Comparison of ENCODE assay signal across 28 cellular contexts in the genomic region with DNA sequence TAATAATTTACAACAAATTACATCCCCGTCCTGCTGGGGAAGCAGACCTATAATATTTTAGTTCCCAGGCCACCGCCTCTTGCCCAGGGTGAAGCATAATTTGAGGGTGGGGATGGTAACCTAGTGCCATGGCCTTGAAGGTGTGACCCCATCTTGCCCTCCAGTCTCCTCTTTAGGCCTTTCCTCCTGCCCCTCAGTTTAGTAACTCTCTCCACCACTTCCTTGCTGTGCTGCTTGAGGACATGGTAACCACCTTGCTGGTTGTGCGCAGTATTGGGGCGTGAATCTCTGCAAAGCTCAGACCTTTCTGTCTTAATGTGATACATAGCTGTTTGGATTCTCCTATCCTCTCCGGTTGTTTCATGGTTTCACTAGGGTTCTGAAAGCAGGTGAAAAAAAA. TPM values are rescaled to one million over a fixed set of nuclear protein-coding genes. Genes with fewer than 3 reads are reported as not detected.
A peak's percentile ranks its signal among the peaks of the same experiment; 100 is the strongest.
DNase-seq lines count a peak whose midpoint lies in the region; ATAC-seq, FAIRE-seq and TF ChIP-seq lines count a peak whose summit lies in the region.
"Had no signal": no experiment of that assay in that cellular context is flagged by ENCODE, and none has a peak within 500 bp of the region (broad histone marks: within the 10 kb centered on the region; RNA-seq: fewer than 3 reads in every experiment).

No MANE protein-coding gene starts in this region.

- H3K9me3 ChIP-seq in K562 (replicated peaks; ENCODE audit: control insufficient read depth, insufficient read depth, low read depth, low read length) (peaks cover under 1% of the 10 kb centered on the region; the same call in 1 of the 2 replicates), mesenchymal stem cell (ENCODE audit: control insufficient read depth, low read length) (no peaks in the 10 kb centered on the region), aorta (ENCODE audit: control insufficient read depth, low read length) (no peaks in the 10 kb centered on the region)
- H3K9me3 ChIP-seq: A549, ascending aorta, testis had no signal

- H4K8ac ChIP-seq in mesenchymal stem cell (ENCODE audit: low read length): no peak overlapping the region

- peak overlapping the region in 1 of 2 experiments; percentile 54 for H3K18ac ChIP-seq in mesenchymal stem cell (ENCODE audit: low read depth in 1 of 2, low read length in 2 of 2)

- H3K27ac Mint-ChIP-seq in stimulated activated naive CD8-positive, alpha-beta T cell treated with anti-CD3 and anti-CD28 coated beads, Interleukin-15, Interleukin-2, amounts not matched to agents 100 ng/mL and 50 ng/mL, for 24 hours: peak overlapping the region; percentile 52
- no peak overlapping the region for H3K27ac Mint-ChIP-seq in stimulated activated naive CD8-positive, alpha-beta T cell treated with anti-CD3 and anti-CD28 coated beads, Interleukin-15, amount 100 ng/mL, for 72 hours
- H3K27ac Mint-ChIP-seq: activated naive CD8-positive, alpha-beta T cell; natural killer cell had no signal

- no peak for DNase-seq in stimulated activated naive CD8-positive, alpha-beta T cell treated with anti-CD3 and anti-CD28 coated beads, Interleukin-15, amount 100 ng/mL, for 72 hours
- DNase-seq in K562 (ENCODE audit: extremely low read depth in 1 of 4, low spot score in 3 of 4): no peak
- no peak for DNase-seq in mesenchymal stem cell
- DNase-seq in aorta: no peak
- no peak for DNase-seq in HUDEP-2 (lab: John Stamatoyannopoulos, UW; ENCODE audit: unreplicated experiment in 76 of 76)
- DNase-seq: activated CD4-positive, alpha-beta T cell treated with anti-CD3 and anti-CD28 coated beads for 48 hours; effector CD8-positive, alpha-beta T cell; erythroblast; foreskin fibroblast; GOT3; kidney; MM.1S; natural killer cell; NCI-H1105 treated with DMSO at 0.1 percent for 48 hours; NCI-H187 treated with DMSO at 0.1 percent for 48 hours; NCI-H2171; OCI-M1; stimulated activated naive CD4-positive, alpha-beta T cell treated with Interleukin-2 at 50 U/mL for 16 hours; testis had no signal

- TF ChIP-seq RAD21 in K562 (CRISPR knock-in tag; conservative IDR thresholded peaks at IDR 0.05 in 1 of 2, IDR thresholded peaks at IDR 0.05 in 1 of 2): no peak

- peaks cover 91% of the 10 kb centered on the region for H3K4me1 Mint-ChIP-seq in stimulated activated naive CD8-positive, alpha-beta T cell treated with anti-CD3 and anti-CD28 coated beads, Interleukin-15, Interleukin-2, amounts not matched to agents 100 ng/mL and 50 ng/mL, for 24 hours (ENCODE audit: low read depth)
- peaks cover 83% of the 10 kb centered on the region for H3K4me1 Mint-ChIP-seq in stimulated activated naive CD8-positive, alpha-beta T cell treated with anti-CD3 and anti-CD28 coated beads, Interleukin-15, amount 100 ng/mL, for 72 hours

- H3K36me3 ChIP-seq in K562 (ENCODE audit: control insufficient read depth, insufficient read depth, low read length): peaks cover 19% of the 10 kb centered on the region
- H3K36me3 ChIP-seq in mesenchymal stem cell (ENCODE audit: control insufficient read depth in 1 of 2, insufficient read depth in 2 of 2, low read depth in 1 of 2, low read length in 2 of 2): peaks cover 0 to 42% of the 10 kb centered on the region in 2 experiments
- no peaks in the 10 kb centered on the region for H3K36me3 ChIP-seq in aorta (ENCODE audit: control insufficient read depth in 1 of 2, insufficient read depth in 2 of 2, low read length in 1 of 2)
- H3K36me3 ChIP-seq: ascending aorta had no signal

- FAIRE-seq in K562 (lab: Jason Lieb, UNC): no peak
- FAIRE-seq: A549, kidney had no signal

- no peak overlapping the region for H2BK5ac ChIP-seq in mesenchymal stem cell (ENCODE audit: low read depth, low read length, poor library complexity, severe bottlenecking)

- no peak for TF ChIP-seq POLR2A in K562 (conservative IDR thresholded peaks at IDR 0.05)
- no peak for TF ChIP-seq POLR2A in GM18505 (IDR thresholded peaks at IDR 0.05; ENCODE audit: borderline replicate concordance, extremely low read depth, insufficient read depth, insufficient read length)

- POLR2A ChIA-PET in K562 (lab: Yijun Ruan, JAX): interaction anchor here (0.7 to 14.5 kb wide), 4 partner anchors 5 to 104 kb away, joined by 3 to 149 read pairs (median 77); no protein-coding TSS in a partner anchor

- no peak for TF ChIP-seq EP300 in K562 (IDR thresholded peaks at IDR 0.05; ENCODE audit: low read length)

- H2BK15ac ChIP-seq in mesenchymal stem cell (ENCODE audit: low read depth, poor library complexity, severe bottlenecking): no peak overlapping the region

- intact Hi-C loops in K562 (cut with micrococcal nuclease): loop anchor here (2.0 kb wide), 1 partner anchor 21 kb away; no protein-coding TSS in a partner anchor
- intact Hi-C loops in aorta (cut with DNase I): no loop called here

- H4K20me1 ChIP-seq in K562 (replicated peaks; ENCODE audit: control insufficient read depth, insufficient read depth, low read length): peaks cover 7% of the 10 kb centered on the region; the same call in 1 of the 2 replicates

- no peaks in the 10 kb centered on the region for H3K27me3 Mint-ChIP-seq in stimulated activated naive CD8-positive, alpha-beta T cell treated with anti-CD3 and anti-CD28 coated beads, Interleukin-15, Interleukin-2, amounts not matched to agents 100 ng/mL and 50 ng/mL, for 24 hours
- H3K27me3 Mint-ChIP-seq in stimulated activated naive CD8-positive, alpha-beta T cell treated with anti-CD3 and anti-CD28 coated beads, Interleukin-15, amount 100 ng/mL, for 72 hours: no peaks in the 10 kb centered on the region
- H3K27me3 Mint-ChIP-seq: activated naive CD8-positive, alpha-beta T cell had no signal

- H2AFZ ChIP-seq in K562 (ENCODE audit: low read depth, low read length) (no peak overlapping the region), mesenchymal stem cell (ENCODE audit: low read depth, low read length) (no peak overlapping the region)

- no TSS peak for BruUV-seq in K562 (replicated peaks; lab: Mats Ljungman, UMichigan)

- in situ Hi-C loops in K562 (cut with MboI): no loop called here

- H3K9ac ChIP-seq in K562 (ENCODE audit: insufficient read depth in 1 of 2, low read depth in 2 of 2, low read length in 2 of 2) (peak overlapping the region in 1 of 2 experiments; percentile 61; a peak in 1 of 4 replicates), mesenchymal stem cell (ENCODE audit: low read length) (peak overlapping the region; percentile 81)
- H3K9ac ChIP-seq: KMS-11 had no signal

- no peaks in the 10 kb centered on the region for H3K27me3 ChIP-seq in K562 (ENCODE audit: control insufficient read depth in 2 of 2, insufficient read depth in 2 of 2, low read length in 2 of 2)
- no peaks in the 10 kb centered on the region for H3K27me3 ChIP-seq in mesenchymal stem cell (ENCODE audit: control insufficient read depth in 1 of 2, insufficient read depth in 1 of 2, low read length in 2 of 2)
- no peaks in the 10 kb centered on the region for H3K27me3 ChIP-seq in aorta (ENCODE audit: control insufficient read depth in 1 of 2, insufficient read depth in 2 of 2, low read length in 1 of 2)
- H3K27me3 ChIP-seq: ascending aorta, testis had no signal

- peaks cover 19 to 51% of the 10 kb centered on the region in 2 experiments for H3K4me1 ChIP-seq in K562 (replicated peaks in 1 of 2; ENCODE audit: control insufficient read depth in 2 of 2, insufficient read depth in 2 of 2, low read length in 2 of 2)
- peaks cover 16% of the 10 kb centered on the region for H3K4me1 ChIP-seq in mesenchymal stem cell (ENCODE audit: control insufficient read depth, insufficient read depth, low read depth, low read length)
- peaks cover 4 to 14% of the 10 kb centered on the region in 2 donors for H3K4me1 ChIP-seq in aorta (ENCODE audit: control insufficient read depth in 1 of 2, insufficient read depth in 2 of 2, low read length in 2 of 2)
- H3K4me1 ChIP-seq: testis had no signal

- H3K4me3 ChIP-seq in K562 (no peak overlapping the region), mesenchymal stem cell (ENCODE audit: insufficient read depth in 1 of 2, low read depth in 1 of 2, low read length in 2 of 2) (peak overlapping the region in 1 of 2 experiments; percentile 36), aorta (ENCODE audit: low read length in 2 of 2) (no peak overlapping the region)
- H3K4me3 ChIP-seq: A549, coronary artery, testis had no signal

- no peak for TF ChIP-seq CTCF in K562 (IDR thresholded peaks at IDR 0.05 in 2 of 3, conservative IDR thresholded peaks at IDR 0.05 in 1 of 3; ENCODE audit: insufficient read depth in 2 of 3, low read depth in 1 of 3, low read length in 3 of 3)

- H3K14ac ChIP-seq in mesenchymal stem cell (ENCODE audit: low read length in 2 of 2): peak overlapping the region in 1 of 2 experiments; percentile 92

- no peak overlapping the region for H2BK12ac ChIP-seq in mesenchymal stem cell (ENCODE audit: low read length in 2 of 2)

- H3K9me1 ChIP-seq in K562 (ENCODE audit: control insufficient read depth, insufficient read depth, low read length): no peaks in the 10 kb centered on the region

- H3K79me1 ChIP-seq in mesenchymal stem cell (replicated peaks; ENCODE audit: low read length, poor library complexity, severe bottlenecking): peaks cover 4% of the 10 kb centered on the region

- 69% methylated on average over 5 of the region's 5 CpGs for WGBS in K562 (ENCODE audit: insufficient coverage, low coverage, missing lambda C conversion rate)
- 99% methylated on average over 5 of the region's 5 CpGs for WGBS in mesenchymal stem cell
- 94 to 98% methylated on average over 5 of the region's 5 CpGs for WGBS in aorta, 2 donors

- peak overlapping the region; percentile 10 for H2AK5ac ChIP-seq in mesenchymal stem cell (ENCODE audit: low read length, severe bottlenecking)

- no peak overlapping the region for H3K4me3 Mint-ChIP-seq in stimulated activated naive CD8-positive, alpha-beta T cell treated with anti-CD3 and anti-CD28 coated beads, Interleukin-15, Interleukin-2, amounts not matched to agents 100 ng/mL and 50 ng/mL, for 24 hours
- no peak overlapping the region for H3K4me3 Mint-ChIP-seq in stimulated activated naive CD8-positive, alpha-beta T cell treated with anti-CD3 and anti-CD28 coated beads, Interleukin-15, amount 100 ng/mL, for 72 hours
- H3K4me3 Mint-ChIP-seq: natural killer cell had no signal

- CTCF ChIA-PET in K562 (lab: Yijun Ruan, JAX; ENCODE audit: low intra/inter-chr PET ratio): no interaction called here

- H4K91ac ChIP-seq in mesenchymal stem cell (ENCODE audit: low read length): no peak overlapping the region

- no peak overlapping the region; the same call in 2 of the 3 replicates for H3K27ac ChIP-seq in K562 (ENCODE audit: extremely low read depth, low read depth, low read length)
- H3K27ac ChIP-seq in mesenchymal stem cell (ENCODE audit: low read length, poor library complexity, severe bottlenecking): no peak overlapping the region
- H3K27ac ChIP-seq in aorta (ENCODE audit: low read depth in 1 of 2, low read length in 2 of 2): no peak overlapping the region
- H3K27ac ChIP-seq: A549, ascending aorta, coronary artery, KMS-11, testis had no signal

- H3K9me3 Mint-ChIP-seq in stimulated activated naive CD8-positive, alpha-beta T cell treated with anti-CD3 and anti-CD28 coated beads, Interleukin-15, Interleukin-2, amounts not matched to agents 100 ng/mL and 50 ng/mL, for 24 hours: peaks cover 9% of the 10 kb centered on the region
- peaks cover 5 to 7% of the 10 kb centered on the region in 2 donors for H3K9me3 Mint-ChIP-seq in stimulated activated naive CD8-positive, alpha-beta T cell treated with anti-CD3 and anti-CD28 coated beads, Interleukin-15, amount 100 ng/mL, for 72 hours
- H3K9me3 Mint-ChIP-seq: natural killer cell had no signal

- peaks cover 55% of the 10 kb centered on the region for H3K36me3 Mint-ChIP-seq in stimulated activated naive CD8-positive, alpha-beta T cell treated with anti-CD3 and anti-CD28 coated beads, Interleukin-15, Interleukin-2, amounts not matched to agents 100 ng/mL and 50 ng/mL, for 24 hours (ENCODE audit: low read depth)
- H3K36me3 Mint-ChIP-seq: natural killer cell had no signal

- H3K79me2 ChIP-seq in K562 (ENCODE audit: control insufficient read depth, insufficient read depth, low read length): peaks cover 99% of the 10 kb centered on the region

- no peak overlapping the region for H3K23ac ChIP-seq in mesenchymal stem cell (ENCODE audit: low read length in 2 of 2)

- no peak overlapping the region for H2BK120ac ChIP-seq in mesenchymal stem cell (ENCODE audit: low read depth, low read length)

- ATAC-seq in stimulated activated naive CD8-positive, alpha-beta T cell treated with anti-CD3 and anti-CD28 coated beads, Interleukin-15, amount 100 ng/mL, for 72 hours: no peak
- ATAC-seq in K562 (peak; percentile 13), aorta (ENCODE audit: low FRiP score) (peak; percentile 24), GM18505 (IDR thresholded peaks at IDR 0.05; ENCODE audit: unreplicated experiment) (no peak), GM21723 (IDR thresholded peaks at IDR 0.05; ENCODE audit: unreplicated experiment) (no peak)
- ATAC-seq: A549, natural killer cell, Right ventricle myocardium inferior had no signal

- no peak overlapping the region for H3K4ac ChIP-seq in mesenchymal stem cell (ENCODE audit: low read depth in 1 of 2, low read length in 2 of 2)

- H3K4me2 ChIP-seq in K562 (ENCODE audit: insufficient read depth, low read length) (peak overlapping the region; percentile 19; the same call in 1 of the 2 replicates), mesenchymal stem cell (ENCODE audit: low read length, poor library complexity, severe bottlenecking) (no peak overlapping the region)
- H3K4me2 ChIP-seq: KMS-11 had no signal

RNA-seq across cellular contexts. Expression of a gene that starts 16.6 kb away (rescaled TPM):
- total RNA-seq in K562 (2011; cell fraction: chromatin; rRNA removed; ENCODE audit: low replicate concordance): 38.7 and 52.0 TPM in 2 replicates
- 23.3 and 24.7 TPM in 2 replicates for total RNA-seq in K562 (2011; cell fraction: nucleolus; rRNA removed)
- total RNA-seq in K562 (2011; cell fraction: nucleoplasm; rRNA removed): 28.7 and 31.5 TPM in 2 replicates
- 57.1 and 64.3 TPM in 2 replicates for total RNA-seq in K562 (2014; rRNA removed)
- 52.8 and 59.8 TPM in 2 replicates for total RNA-seq in K562 (2014; rRNA removed; fragmentation: Illumina TruSeq; extraction: Trizol)
- 45.2 and 48.1 TPM in 2 replicates for total RNA-seq in K562 (2015; rRNA removed; fragmentation: Illumina TruSeq; extraction: Trizol)
- total RNA-seq in K562 (2021): 66.8 and 72.2 TPM in 2 replicates
- polyA plus RNA-seq in K562 (2011; rRNA removed): 63.6 and 80.2 TPM in 2 replicates
- polyA plus RNA-seq in K562 (2011; cell fraction: cytosol; rRNA removed): 35.7 and 42.0 TPM in 2 replicates
- polyA plus RNA-seq in K562 (2011; cell fraction: nucleus; rRNA removed): 56.0 and 61.8 TPM in 2 replicates
- 38.3 and 43.4 TPM in 2 replicates for polyA plus RNA-seq in K562 (2012)
- 79.5 and 81.7 TPM in 2 replicates for polyA plus RNA-seq in K562 (2014; fragmentation: Illumina TruSeq; extraction: Trizol)
- 1 to 10 TPM; 6.0 to 7.3 TPM for polyA plus RNA-seq in K562 (2014; fragmentation: Nextera tagmentation; extraction: Ambion mirVana)
- polyA plus RNA-seq in K562 (2014; rRNA removed): 61.3 and 70.0 TPM in 2 replicates
- 59.7 and 63.7 TPM in 2 replicates for polyA minus RNA-seq in K562 (2011; rRNA and poly(A)+ RNA removed)
- polyA minus RNA-seq in K562 (2011; cell fraction: cytosol; rRNA and poly(A)+ RNA removed): 28.7 and 35.8 TPM in 2 replicates
- 21.7 and 34.3 TPM in 2 replicates for polyA minus RNA-seq in K562 (2011; cell fraction: nucleus; rRNA and poly(A)+ RNA removed)
- 40.4 TPM for polyA plus RNA-seq in mesenchymal stem cell (2013, experiment 1 of 2)
- 41.1 TPM for polyA plus RNA-seq in mesenchymal stem cell (2013, experiment 2 of 2)
- 10 to 100 TPM; 81.5 to 95.5 TPM for total RNA-seq in aorta
- 10 to 100 TPM; 50.6 to 82.7 TPM for polyA plus RNA-seq in aorta

Comparison
In these comparisons a context has a peak if more than half of its experiments do, and no peak if none do; other contexts are left out.
1. ATAC-seq: peak in K562 (single experiment) and aorta (single experiment); none in stimulated activated naive CD8-positive, alpha-beta T cell treated with anti-CD3 and anti-CD28 coated beads, Interleukin-15, amount 100 ng/mL, for 72 hours (single experiment), GM18505 (single experiment) and GM21723 (single experiment).